2 cellular contexts compared by ENCODE assay signal in the genomic region with DNA sequence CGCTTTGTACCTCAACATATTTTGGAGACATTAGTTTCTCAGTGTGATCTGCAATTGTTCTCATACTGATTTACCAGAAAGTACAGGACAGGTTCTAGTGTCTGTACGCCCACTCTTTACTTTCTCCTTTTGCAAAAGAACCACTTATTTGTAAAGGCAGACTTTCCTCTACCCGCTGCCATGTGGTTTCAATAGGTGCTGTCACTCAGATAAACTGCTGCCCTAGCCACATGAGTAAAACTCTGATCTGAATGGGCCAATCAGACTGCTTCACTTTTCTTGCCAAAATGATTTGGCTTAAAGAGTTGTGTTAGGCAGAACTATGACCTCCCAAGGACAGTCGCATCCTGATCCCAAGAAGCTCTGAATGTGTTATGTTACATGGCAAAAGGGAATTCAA.
TF ChIP-seq lines count a peak whose summit lies in the region.

No MANE protein-coding gene starts in this region.

TF ChIP-seq in IMR-90, 13 proteins besides CTCF, POLR2A, EP300 and RAD21:
- no peak for TF ChIP-seq BHLHE40 (IDR thresholded peaks at IDR 0.05; ENCODE audit: low read depth, low read length)
- TF ChIP-seq FOS (IDR thresholded peaks at IDR 0.05; ENCODE audit: low read depth, low read length), result no peak
- TF ChIP-seq, protein P1, sequence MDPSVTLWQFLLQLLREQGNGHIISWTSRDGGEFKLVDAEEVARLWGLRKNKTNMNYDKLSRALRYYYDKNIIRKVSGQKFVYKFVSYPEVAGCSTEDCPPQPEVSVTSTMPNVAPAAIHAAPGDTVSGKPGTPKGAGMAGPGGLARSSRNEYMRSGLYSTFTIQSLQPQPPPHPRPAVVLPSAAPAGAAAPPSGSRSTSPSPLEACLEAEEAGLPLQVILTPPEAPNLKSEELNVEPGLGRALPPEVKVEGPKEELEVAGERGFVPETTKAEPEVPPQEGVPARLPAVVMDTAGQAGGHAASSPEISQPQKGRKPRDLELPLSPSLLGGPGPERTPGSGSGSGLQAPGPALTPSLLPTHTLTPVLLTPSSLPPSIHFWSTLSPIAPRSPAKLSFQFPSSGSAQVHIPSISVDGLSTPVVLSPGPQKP (IDR thresholded peaks at IDR 0.05; ENCODE audit: borderline replicate concordance, low read depth, low read length), result no peak
- no peak for TF ChIP-seq SMC3 (IDR thresholded peaks at IDR 0.05; ENCODE audit: low read depth, low read length)
- no peak for TF ChIP-seq MAZ (IDR thresholded peaks at IDR 0.05; ENCODE audit: borderline replicate concordance, low read depth, low read length)
- TF ChIP-seq CHD1 (IDR thresholded peaks at IDR 0.05; ENCODE audit: low read depth, low read length), result no peak
- TF ChIP-seq CEBPB (IDR thresholded peaks at IDR 0.05; ENCODE audit: low read depth, low read length), result no peak
- TF ChIP-seq MXI1 (IDR thresholded peaks at IDR 0.05; ENCODE audit: borderline replicate concordance, low read depth, low read length), result no peak
- TF ChIP-seq RCOR1 (IDR thresholded peaks at IDR 0.05; ENCODE audit: insufficient replicate concordance, low read length), result no peak
- no peak for TF ChIP-seq RFX5 (IDR thresholded peaks at IDR 0.05; ENCODE audit: low read depth, low read length)
- no peak for TF ChIP-seq MAFK (IDR thresholded peaks at IDR 0.05; ENCODE audit: low read depth, low read length)

TF ChIP-seq in GM12878, 131 proteins besides CTCF, POLR2A, EP300 and RAD21:
- TF ChIP-seq RAD51 (IDR thresholded peaks at IDR 0.05) (0 out of 2 replicates have a peak, but pooled peaks have one; percentile 9), RELA (IDR thresholded peaks at IDR 0.05; ENCODE audit: borderline replicate concordance, partially characterized antibody) (no peak)
- TF ChIP-seq, protein P2, sequence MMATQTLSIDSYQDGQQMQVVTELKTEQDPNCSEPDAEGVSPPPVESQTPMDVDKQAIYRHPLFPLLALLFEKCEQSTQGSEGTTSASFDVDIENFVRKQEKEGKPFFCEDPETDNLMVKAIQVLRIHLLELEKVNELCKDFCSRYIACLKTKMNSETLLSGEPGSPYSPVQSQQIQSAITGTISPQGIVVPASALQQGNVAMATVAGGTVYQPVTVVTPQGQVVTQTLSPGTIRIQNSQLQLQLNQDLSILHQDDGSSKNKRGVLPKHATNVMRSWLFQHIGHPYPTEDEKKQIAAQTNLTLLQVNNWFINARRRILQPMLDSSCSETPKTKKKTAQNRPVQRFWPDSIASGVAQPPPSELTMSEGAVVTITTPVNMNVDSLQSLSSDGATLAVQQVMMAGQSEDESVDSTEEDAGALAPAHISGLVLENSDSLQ (IDR thresholded peaks at IDR 0.05), result peak; percentile 91
